34 cellular contexts compared by ENCODE assay signal in genomic region chr1:48924099-48924498, GRCh38.
"Had no signal": no experiment of that assay in that cellular context is flagged by ENCODE, and none has a peak within 500 bp of the region (broad histone marks: within the 10 kb centered on the region; RNA-seq: fewer than 3 reads in every experiment).

No MANE protein-coding gene starts in this region.

- H3K27ac ChIP-seq: ascending aorta, cardiac muscle cell, VCaP had no signal

- H3K4me1 Mint-ChIP-seq: activated CD4-positive, alpha-beta T cell treated with anti-CD3 and anti-CD28 coated beads, Interleukin-2, amount 10 ng/mL, durations not matched to agents 24 days and 14 days; activated naive CD4-positive, alpha-beta T cell treated with anti-CD3 and anti-CD28 coated beads, Interleukin-2, amount 10 ng/mL, durations not matched to agents 7 days and 5 days; activated naive CD4-positive, alpha-beta T cell treated with anti-CD3 and anti-CD28 coated beads, Interleukin-2, amount 50 U/mL, for 24 hours; activated naive CD8-positive, alpha-beta T cell treated with anti-CD3 and anti-CD28 coated beads, Interleukin-2, amount 10 ng/mL, durations not matched to agents 7 days and 5 days; activated naive CD8-positive, alpha-beta T cell treated with anti-CD3 and anti-CD28 coated beads, Interleukin-2, amount 50 U/mL, for 24 hours; central memory CD8-positive, alpha-beta T cell had no signal

- H3K4me3 Mint-ChIP-seq: activated B cell treated with CpG ODN at 0.5 μM for 24 hours; activated CD4-positive, alpha-beta memory T cell treated with anti-CD3 and anti-CD28 coated beads for 36 hours; activated CD4-positive, alpha-beta T cell treated with anti-CD3 and anti-CD28 coated beads, Interleukin-2, amount 10 ng/mL, durations not matched to agents 24 days and 14 days; activated CD8-positive, alpha-beta T cell treated with anti-CD3 and anti-CD28 coated beads for 36 hours; activated naive CD4-positive, alpha-beta T cell treated with anti-CD3 and anti-CD28 coated beads, Interleukin-2, amount 10 ng/mL, durations not matched to agents 7 days and 5 days; activated naive CD4-positive, alpha-beta T cell treated with anti-CD3 and anti-CD28 coated beads, Interleukin-2, amount 50 U/mL, for 24 hours; activated naive CD8-positive, alpha-beta T cell; activated naive CD8-positive, alpha-beta T cell treated with anti-CD3 and anti-CD28 coated beads, Interleukin-2, amount 10 ng/mL, durations not matched to agents 7 days and 5 days; activated naive CD8-positive, alpha-beta T cell treated with anti-CD3 and anti-CD28 coated beads, Interleukin-2, amount 50 U/mL, for 24 hours; brain; central memory CD8-positive, alpha-beta T cell; T-helper 1 cell treated with Interleukin-12 subunit alpha and Interleukin-12 subunit beta and Interleukin-4 antibody, amounts not matched to agents 30 μg/mL and 1 μg/mL, for 36 hours; T-helper 2 cell treated with Interferon-gamma antibody and Interleukin-4, amounts not matched to agents 5 μg/mL and 100 μg/mL, for 36 hours had no signal

- H3K27me3 ChIP-seq: ascending aorta, cardiac muscle cell had no signal

- H3K9me3 ChIP-seq: ascending aorta had no signal

- H3K36me3 ChIP-seq: ascending aorta, cardiac muscle cell had no signal

- DNase-seq: activated B cell treated with CpG ODN at 0.5 μM for 24 hours; activated CD4-positive, alpha-beta memory T cell treated with anti-CD3 and anti-CD28 coated beads for 36 hours; activated CD4-positive, alpha-beta T cell treated with anti-CD3 and anti-CD28 coated beads for 4 hours; activated CD4-positive, alpha-beta T cell treated with anti-CD3 and anti-CD28 coated beads, Interleukin-2, amount 10 ng/mL, durations not matched to agents 24 days and 14 days; activated CD4-positive, alpha-beta T cell treated with anti-CD3 and anti-CD28 coated beads, Interleukin-2, amount 50 U/mL, for 1 hour; activated CD4-positive, alpha-beta T cell treated with anti-CD3 and anti-CD28 coated beads, Interleukin-2, amount 50 U/mL, for 4 hours; activated CD4-positive, CD25-positive, alpha-beta regulatory T cell treated with anti-CD3 and anti-CD28 coated beads, Interleukin-2, amount 50 U/mL, for 72 hours; activated CD8-positive, alpha-beta memory T cell treated with anti-CD3 and anti-CD28 coated beads, Interleukin-2, amount 50 U/mL, for 4 hours; activated CD8-positive, alpha-beta T cell treated with anti-CD3 and anti-CD28 coated beads for 36 hours; activated effector memory CD4-positive, alpha-beta T cell treated with Interleukin-2 at 50 U/mL for 16 hours; activated gamma-delta T cell; activated naive CD4-positive, alpha-beta T cell treated with anti-CD3 and anti-CD28 coated beads, Interleukin-2, amount 10 ng/mL, durations not matched to agents 7 days and 5 days; activated naive CD4-positive, alpha-beta T cell treated with Interleukin-2 at 50 U/mL for 16 hours; activated naive CD8-positive, alpha-beta T cell treated with anti-CD3 and anti-CD28 coated beads, Interleukin-2, amount 10 ng/mL, durations not matched to agents 7 days and 5 days; activated naive CD8-positive, alpha-beta T cell treated with anti-CD3 and anti-CD28 coated beads, Interleukin-2, amount 50 U/mL, for 24 hours; activated T-cell treated with anti-CD3 and anti-CD28 coated beads for 4 hours; activated T-cell treated with anti-CD3 and anti-CD28 coated beads, Interleukin-2, amount 50 U/mL, for 1 hour; activated T-cell treated with anti-CD3 and anti-CD28 coated beads, Interleukin-2, amount 50 U/mL, for 48 hours; amygdala; anterior cingulate cortex; caudate nucleus; cerebellar nuclear complex; T-helper 2 cell; T-helper 9 cell had no signal

- H3K36me3 Mint-ChIP-seq: activated CD4-positive, alpha-beta memory T cell treated with anti-CD3 and anti-CD28 coated beads for 36 hours; activated naive CD4-positive, alpha-beta T cell treated with anti-CD3 and anti-CD28 coated beads, Interleukin-2, amount 10 ng/mL, durations not matched to agents 7 days and 5 days; activated naive CD4-positive, alpha-beta T cell treated with anti-CD3 and anti-CD28 coated beads, Interleukin-2, amount 50 U/mL, for 24 hours; activated naive CD8-positive, alpha-beta T cell; activated naive CD8-positive, alpha-beta T cell treated with anti-CD3 and anti-CD28 coated beads, Interleukin-2, amount 10 ng/mL, durations not matched to agents 7 days and 5 days; brain had no signal

- ATAC-seq: activated CD8-positive, alpha-beta T cell treated with anti-CD3 and anti-CD28 coated beads for 36 hours; activated naive CD8-positive, alpha-beta T cell treated with anti-CD3 and anti-CD28 coated beads, Interleukin-2, amount 50 U/mL, for 24 hours had no signal

- H3K4me3 ChIP-seq: ascending aorta, cardiac muscle cell had no signal

- H3K27me3 Mint-ChIP-seq: activated B cell treated with CpG ODN at 0.5 μM for 24 hours; activated CD4-positive, alpha-beta memory T cell treated with anti-CD3 and anti-CD28 coated beads for 36 hours; activated CD4-positive, alpha-beta T cell treated with anti-CD3 and anti-CD28 coated beads, Interleukin-2, amount 10 ng/mL, durations not matched to agents 24 days and 14 days; activated CD8-positive, alpha-beta T cell treated with anti-CD3 and anti-CD28 coated beads for 36 hours; activated naive CD8-positive, alpha-beta T cell treated with anti-CD3 and anti-CD28 coated beads, Interleukin-2, amount 10 ng/mL, durations not matched to agents 7 days and 5 days; activated naive CD8-positive, alpha-beta T cell treated with anti-CD3 and anti-CD28 coated beads, Interleukin-2, amount 50 U/mL, for 24 hours; central memory CD8-positive, alpha-beta T cell had no signal

- H3K4me1 ChIP-seq: ascending aorta had no signal

- H3K9me3 Mint-ChIP-seq: activated CD4-positive, alpha-beta memory T cell treated with anti-CD3 and anti-CD28 coated beads for 36 hours; activated CD4-positive, alpha-beta T cell treated with anti-CD3 and anti-CD28 coated beads, Interleukin-2, amount 10 ng/mL, durations not matched to agents 24 days and 14 days; activated CD8-positive, alpha-beta T cell treated with anti-CD3 and anti-CD28 coated beads for 36 hours; activated naive CD4-positive, alpha-beta T cell treated with anti-CD3 and anti-CD28 coated beads, Interleukin-2, amount 10 ng/mL, durations not matched to agents 7 days and 5 days; activated naive CD8-positive, alpha-beta T cell treated with anti-CD3 and anti-CD28 coated beads, Interleukin-2, amount 50 U/mL, for 24 hours; activated T-helper 2 cell treated with anti-CD3 and anti-CD28 coated beads, Interferon-gamma antibody, Interleukin-2, Interleukin-4, amounts not matched to agents 10 μg/mL and 5 μg/mL and 100 μg/mL, durations not matched to agents 14 hours and 24 hours and 36 hours; T-helper 1 cell treated with Interleukin-12 subunit alpha and Interleukin-12 subunit beta and Interleukin-4 antibody, amounts not matched to agents 30 μg/mL and 1 μg/mL, for 36 hours; T-helper 2 cell treated with Interferon-gamma antibody and Interleukin-4, amounts not matched to agents 5 μg/mL and 100 μg/mL, for 36 hours had no signal
